Comparison of ENCODE assay signal across 28 cellular contexts in the genomic region with DNA sequence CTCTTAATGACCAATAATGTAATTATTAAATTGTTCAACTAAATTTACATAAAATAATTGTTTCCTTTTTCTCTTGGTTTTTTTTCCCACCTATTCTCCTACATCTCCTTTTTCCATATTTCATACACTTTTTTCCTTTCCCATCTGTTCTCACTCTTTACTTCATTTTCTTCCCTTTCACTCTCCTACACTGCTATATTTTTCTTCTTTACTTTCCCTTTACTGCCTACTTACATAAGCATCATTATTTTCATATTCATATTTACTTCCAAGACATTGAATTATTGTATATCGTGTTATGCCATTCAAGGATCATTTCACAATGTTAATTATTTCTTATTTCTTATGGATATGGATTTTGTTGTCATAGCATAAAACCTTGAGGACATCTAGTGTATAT.
"Had no signal": no experiment of that assay in that cellular context is flagged by ENCODE, and none has a peak within 500 bp of the region (broad histone marks: within the 10 kb centered on the region; RNA-seq: fewer than 3 reads in every experiment).

No MANE protein-coding gene starts in this region.

- FAIRE-seq: endometrium, islet of Langerhans, keratinocyte had no signal

- H3K27me3 ChIP-seq: colonic mucosa, esophagus squamous epithelium, gastrocnemius medialis, heart right ventricle, left lung had no signal

- H3K4me1 ChIP-seq: colonic mucosa, esophagus squamous epithelium, gastrocnemius medialis, heart right ventricle, left lung, lower lobe of right lung had no signal

- H3K36me3 ChIP-seq: colonic mucosa, esophagus squamous epithelium, gastrocnemius medialis, heart right ventricle, left lung, lower lobe of right lung had no signal

- H3K27ac ChIP-seq: colonic mucosa, epithelial cell of prostate, esophagus squamous epithelium, gastrocnemius medialis, heart right ventricle, left lung, lower lobe of right lung had no signal

- H3K36me3 Mint-ChIP-seq: mesothelial cell of epicardium, naive B cell had no signal

- H3K9me3 ChIP-seq: colonic mucosa, esophagus squamous epithelium, gastrocnemius medialis, lower lobe of right lung, mucosa of descending colon had no signal

- H3K4me3 Mint-ChIP-seq: dendritic cell treated with granulocyte-macrophage colony-stimulating factor and Interleukin-4, amounts not matched to agents 40 ng/mL and 50 ng/mL, for 4 days; effector memory CD8-positive, alpha-beta T cell; endodermal cell; mesothelial cell of epicardium; naive B cell had no signal

- H3K27me3 Mint-ChIP-seq: dendritic cell treated with granulocyte-macrophage colony-stimulating factor and Interleukin-4, amounts not matched to agents 40 ng/mL and 50 ng/mL, for 4 days; effector memory CD8-positive, alpha-beta T cell; naive B cell had no signal

- ATAC-seq: effector memory CD8-positive, alpha-beta T cell; esophagus mucosa; gastrocnemius medialis; heart right ventricle; left cardiac atrium; left lung; left ventricle myocardium superior; lower lobe of right lung; mucosa of descending colon had no signal

- H3K4me3 ChIP-seq: colonic mucosa, esophagus squamous epithelium, gastrocnemius medialis, heart right ventricle, left lung, lower lobe of right lung, mucosa of descending colon had no signal

- DNase-seq: colonic mucosa; cortex of kidney; effector CD8-positive, alpha-beta T cell; effector memory CD8-positive, alpha-beta T cell; endodermal cell; erythroblast; esophagus squamous epithelium; foreskin fibroblast; foreskin melanocyte; gastrocnemius medialis; glutamatergic neuron; head of caudate nucleus; heart right ventricle; hippocampal formation; left cardiac atrium; left lung; left ventricle myocardium superior; lower lobe of right lung; mesenchymal stem cell; mucosa of descending colon; naive B cell had no signal

- H3K27ac Mint-ChIP-seq: dendritic cell treated with granulocyte-macrophage colony-stimulating factor and Interleukin-4, amounts not matched to agents 40 ng/mL and 50 ng/mL, for 4 days; effector memory CD8-positive, alpha-beta T cell; endodermal cell; mesothelial cell of epicardium; naive B cell had no signal

- H3K4me1 Mint-ChIP-seq: naive B cell had no signal
